22 cellular contexts compared by ENCODE assay signal in genomic region chr1:52152976-52153375, GRCh38.
"Had no signal": no experiment of that assay in that cellular context is flagged by ENCODE, and none has a peak within 500 bp of the region (broad histone marks: within the 10 kb centered on the region; RNA-seq: fewer than 3 reads in every experiment).

No MANE protein-coding gene starts in this region.

- H3K36me3 ChIP-seq: brain microvascular endothelial cell, ovary, stomach had no signal

- H3K27ac ChIP-seq: brain microvascular endothelial cell, ovary, psoas muscle, stomach had no signal

- FAIRE-seq: endometrium, small intestine had no signal

- ATAC-seq: activated CD8-positive, alpha-beta memory T cell treated with anti-CD3 and anti-CD28 coated beads, Interleukin-2, amount 10 ng/mL, durations not matched to agents 7 days and 5 days; naive thymus-derived CD4-positive, alpha-beta T cell had no signal

- DNase-seq: activated CD4-positive, alpha-beta memory T cell treated with anti-CD3 and anti-CD28 coated beads, Interleukin-2, amount 10 ng/mL, durations not matched to agents 7 days and 5 days; activated CD4-positive, alpha-beta T cell treated with anti-CD3 and anti-CD28 coated beads for 48 hours; activated CD4-positive, CD25-positive, alpha-beta regulatory T cell; activated CD8-positive, alpha-beta memory T cell treated with anti-CD3 and anti-CD28 coated beads, Interleukin-2, amount 10 ng/mL, durations not matched to agents 7 days and 5 days; activated naive CD4-positive, alpha-beta T cell treated with Interleukin-2 at 50 U/mL for 16 hours; activated T-cell treated with anti-CD3 and anti-CD28 coated beads, Interleukin-2, amount 50 U/mL, for 1 hour; aorta; brain microvascular endothelial cell; cortex of kidney; left cardiac atrium; mesendoderm; naive thymus-derived CD4-positive, alpha-beta T cell; ovary; psoas muscle; right cardiac atrium; small intestine; stimulated activated CD4-positive, alpha-beta T cell treated with anti-CD3 and anti-CD28 coated beads, Interleukin-15, amount 100 ng/mL, for 24 hours; stimulated activated CD4-positive, alpha-beta T cell treated with anti-CD3 and anti-CD28 coated beads, Interleukin-2, amount 100 ng/mL, for 48 hours; stomach; T-helper 1 cell; T-helper 9 cell had no signal

- H3K27me3 ChIP-seq: brain microvascular endothelial cell, ovary, stomach had no signal

- H3K9me3 ChIP-seq: ovary, psoas muscle, stomach had no signal

- H3K4me3 ChIP-seq: ovary, psoas muscle, stomach had no signal
